In genomic region chr17:40344321-40345160, GRCh38 we compare ENCODE assay signal across 8 cellular contexts. TPM values are rescaled to one million over a fixed set of nuclear protein-coding genes. Genes with fewer than 3 reads are reported as not detected.
DNase-seq lines count a peak whose midpoint lies in the region; ATAC-seq and TF ChIP-seq lines count a peak whose summit lies in the region.

No MANE protein-coding gene starts in this region.

- H2AK5ac ChIP-seq in mesendoderm (ENCODE audit: low read length): peak overlapping the region; percentile 92

- H3K79me2 ChIP-seq in mesendoderm (ENCODE audit: control insufficient read depth, insufficient read depth, low read length): peaks cover 38% of the 10 kb centered on the region

- no peaks in the 10 kb centered on the region for H3K9me3 ChIP-seq in upper lobe of left lung

- peak overlapping the region; percentile 84 for H3K9ac ChIP-seq in mesendoderm (ENCODE audit: low read length)

- H3K4me1 ChIP-seq in mesendoderm (ENCODE audit: control insufficient read depth, low read depth, low read length) (peaks cover 37% of the 10 kb centered on the region), upper lobe of left lung (peaks cover 61 to 84% (median 79%) of the 10 kb centered on the region in 4 donors)

- H3K36me3 ChIP-seq in mesendoderm (ENCODE audit: control insufficient read depth, insufficient read depth, low read length) (no peaks in the 10 kb centered on the region), upper lobe of left lung (peaks cover 0 to 14% (median 11%) of the 10 kb centered on the region in 4 donors)

- peak overlapping the region; percentile 96 for H3K27ac ChIP-seq in mesendoderm (ENCODE audit: low read depth, low read length)
- H3K27ac ChIP-seq in upper lobe of left lung: peak overlapping the region; percentile 95 to 100 (median 96)

- H3K79me1 ChIP-seq in mesendoderm (ENCODE audit: low read length): peaks cover 25% of the 10 kb centered on the region

- DNase-seq in activated T-cell treated with anti-CD3 and anti-CD28 coated beads, Interleukin-2, amount 50 U/mL, for 4 hours: no peak
- DNase-seq in activated T-cell treated with anti-CD3 and anti-CD28 coated beads, Interleukin-2, amount 50 U/mL, for 1 hour: no peak
- DNase-seq in cardiac fibroblast (ENCODE audit: low read depth in 2 of 2) (no peak), mesendoderm (no peak), upper lobe of left lung (no peak), erythroblast (lab: John Stamatoyannopoulos, UW) (no peak), hippocampal formation (lab: John Stamatoyannopoulos, UW) (no peak)

- WGBS in mesendoderm (ENCODE audit: extremely low coverage, insufficient coverage, low lambda C conversion rate): no CpG with 5 or more reads among the region's 7 CpGs
- WGBS in upper lobe of left lung, 2 donors: 15 to 25% methylated on average over 4 to 7 of the region's 7 CpGs

- H3K23ac ChIP-seq in mesendoderm (ENCODE audit: low read length): peak overlapping the region; percentile 73

- H3K36me3 Mint-ChIP-seq in activated T-cell treated with anti-CD3 and anti-CD28 coated beads, Interleukin-2, amount 50 U/mL, for 4 hours (ENCODE audit: insufficient read depth): peaks cover 18% of the 10 kb centered on the region

- H3K4me3 ChIP-seq in cardiac fibroblast (replicated peaks in 1 of 2; ENCODE audit: low read depth in 2 of 2, low read length in 2 of 2): peak overlapping the region; percentile 73 to 74
- no peak overlapping the region for H3K4me3 ChIP-seq in mesendoderm (ENCODE audit: low read length)
- peak overlapping the region; percentile 45 to 92 (median 80) for H3K4me3 ChIP-seq in upper lobe of left lung

- H4K5ac ChIP-seq in mesendoderm (ENCODE audit: low read length): no peak overlapping the region

- H2BK120ac ChIP-seq in mesendoderm (ENCODE audit: low read depth, low read length): peak overlapping the region; percentile 46

- H3K9me3 Mint-ChIP-seq in activated T-cell treated with anti-CD3 and anti-CD28 coated beads, Interleukin-2, amount 50 U/mL, for 4 hours: no peaks in the 10 kb centered on the region

- no peaks in the 10 kb centered on the region for H3K27me3 ChIP-seq in mesendoderm (ENCODE audit: insufficient read depth, low read length, poor library complexity)
- H3K27me3 ChIP-seq in upper lobe of left lung: no peaks in the 10 kb centered on the region

- no peaks in the 10 kb centered on the region for H3K27me3 Mint-ChIP-seq in activated T-cell treated with anti-CD3 and anti-CD28 coated beads, Interleukin-2, amount 50 U/mL, for 4 hours (ENCODE audit: low read depth)

- peak overlapping the region; percentile 98 for H2BK5ac ChIP-seq in mesendoderm (ENCODE audit: low read length)

- peak overlapping the region; percentile 86 for H3K4me2 ChIP-seq in mesendoderm (ENCODE audit: low read length)

- no peak for ATAC-seq in activated T-cell treated with anti-CD3 and anti-CD28 coated beads, Interleukin-2, amount 50 U/mL, for 4 hours
- ATAC-seq in upper lobe of left lung (ENCODE audit: low FRiP score in 2 of 2): no peak
- no peak for ATAC-seq in GM21576 (IDR thresholded peaks at IDR 0.05; ENCODE audit: unreplicated experiment)

- TF ChIP-seq POLR2A in upper lobe of left lung (IDR thresholded peaks at IDR 0.05): no peak
- TF ChIP-seq POLR2A in erythroblast (IDR thresholded peaks at IDR 0.05; ENCODE audit: low read length): no peak

- H2BK15ac ChIP-seq in mesendoderm (replicated peaks; ENCODE audit: low read depth): no peak overlapping the region

- no peak for TF ChIP-seq EP300 in upper lobe of left lung (IDR thresholded peaks at IDR 0.05)

- no peak for TF ChIP-seq CTCF in cardiac fibroblast (IDR thresholded peaks at IDR 0.05; ENCODE audit: low read depth, low read length)
- no peak for TF ChIP-seq CTCF in upper lobe of left lung (IDR thresholded peaks at IDR 0.05)

- peaks cover 74% of the 10 kb centered on the region for H3K4me1 Mint-ChIP-seq in activated T-cell treated with anti-CD3 and anti-CD28 coated beads, Interleukin-2, amount 50 U/mL, for 4 hours (ENCODE audit: low read depth)

- peak overlapping the region; percentile 95 for H3K56ac ChIP-seq in mesendoderm (ENCODE audit: low read length)

- H3K4ac ChIP-seq in mesendoderm (ENCODE audit: low read depth, low read length): peak overlapping the region; percentile 87

- no peak overlapping the region for H4K8ac ChIP-seq in mesendoderm (ENCODE audit: low read depth, low read length)

- H3K18ac ChIP-seq in mesendoderm (ENCODE audit: low read length): peak overlapping the region; percentile 30

- peak overlapping the region; percentile 65 for H3K4me3 Mint-ChIP-seq in activated T-cell treated with anti-CD3 and anti-CD28 coated beads, Interleukin-2, amount 50 U/mL, for 4 hours

RNA-seq across cellular contexts. Expression of gene GJD3, which starts 20.0 kb away (rescaled TPM):
- total RNA-seq in activated T-cell treated with anti-CD3 and anti-CD28 coated beads, Interleukin-2, amount 50 U/mL, for 4 hours: not detected
- not detected for polyA plus RNA-seq in mesendoderm (2013, experiment 1 of 2)
- not detected for polyA plus RNA-seq in mesendoderm (2013, experiment 2 of 2)
- total RNA-seq in upper lobe of left lung: 1 to 10 TPM in 4 of 6 donors, not detected in 2; 1.7 to 8.4 (median 4.5) TPM

RNA-seq across cellular contexts. Expression of gene RARA, which starts 35.6 kb away (rescaled TPM):
- 10 to 100 TPM; 46.5 to 61.9 (median 48.7) TPM for total RNA-seq in activated T-cell treated with anti-CD3 and anti-CD28 coated beads, Interleukin-2, amount 50 U/mL, for 4 hours
- 30.6 TPM for polyA plus RNA-seq in mesendoderm (2013, experiment 1 of 2)
- 29.9 TPM for polyA plus RNA-seq in mesendoderm (2013, experiment 2 of 2)
- 10 to 100 TPM; 45.7 to 95.6 (median 85.9) TPM for total RNA-seq in upper lobe of left lung

RNA-seq across cellular contexts. Expression of gene CDC6, which starts 56.9 kb away (rescaled TPM):
- total RNA-seq in activated T-cell treated with anti-CD3 and anti-CD28 coated beads, Interleukin-2, amount 50 U/mL, for 4 hours: 10 to 100 TPM; 67.3 to 94.0 (median 83.6) TPM
- polyA plus RNA-seq in mesendoderm (2013, experiment 1 of 2): 114 TPM
- polyA plus RNA-seq in mesendoderm (2013, experiment 2 of 2): 117 TPM
- total RNA-seq in upper lobe of left lung: 1 to 10 TPM; 1.1 to 5.1 (median 2.3) TPM

Comparison
In these comparisons a context has a peak if more than half of its experiments do, and no peak if none do; other contexts are left out.
1. RNA of gene CDC6, which starts 56.9 kb away (total RNA-seq): 67.3 to 94.0 TPM in activated T-cell treated with anti-CD3 and anti-CD28 coated beads, Interleukin-2, amount 50 U/mL, for 4 hours; 1.1 to 5.1 TPM in upper lobe of left lung; every median in the first group is over 10 times any median in the second.